Comparison of ENCODE assay signal across 2 cellular contexts in the genomic region with DNA sequence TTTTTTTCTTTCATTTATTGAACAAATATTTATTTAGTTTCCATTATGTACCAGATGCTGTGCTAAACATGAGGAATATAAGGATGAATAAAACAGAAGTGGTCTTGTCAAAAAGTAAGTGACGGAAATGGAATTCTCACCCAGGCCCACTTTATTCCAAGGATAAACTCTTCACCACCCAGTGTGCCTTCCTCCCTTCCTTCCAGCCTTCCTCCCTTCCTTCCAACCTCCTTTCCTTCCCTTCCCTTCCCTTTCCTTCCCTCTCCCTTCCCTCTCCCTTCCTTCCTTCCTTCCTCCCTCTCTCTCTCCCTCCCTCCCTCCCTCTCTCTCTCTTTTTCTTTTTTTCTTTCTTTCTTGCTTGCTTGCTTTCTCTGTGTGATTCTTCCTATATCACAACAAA.
TF ChIP-seq lines count a peak whose summit lies in the region.

No MANE protein-coding gene starts in this region.

TF ChIP-seq in GM23338, 12 proteins besides CTCF, POLR2A, EP300 and RAD21 (continued from another document):
- no peak for TF ChIP-seq EZH2 (IDR thresholded peaks at IDR 0.05; ENCODE audit: low read depth, unreplicated experiment)
- TF ChIP-seq JUNB (IDR thresholded peaks at IDR 0.05; ENCODE audit: unreplicated experiment): no peak
- no peak for TF ChIP-seq POLR2AphosphoS5 (IDR thresholded peaks at IDR 0.05; ENCODE audit: low read depth)
- no peak for TF ChIP-seq EZH2phosphoT487 (IDR thresholded peaks at IDR 0.05; ENCODE audit: unreplicated experiment)
- TF ChIP-seq, protein P1, sequence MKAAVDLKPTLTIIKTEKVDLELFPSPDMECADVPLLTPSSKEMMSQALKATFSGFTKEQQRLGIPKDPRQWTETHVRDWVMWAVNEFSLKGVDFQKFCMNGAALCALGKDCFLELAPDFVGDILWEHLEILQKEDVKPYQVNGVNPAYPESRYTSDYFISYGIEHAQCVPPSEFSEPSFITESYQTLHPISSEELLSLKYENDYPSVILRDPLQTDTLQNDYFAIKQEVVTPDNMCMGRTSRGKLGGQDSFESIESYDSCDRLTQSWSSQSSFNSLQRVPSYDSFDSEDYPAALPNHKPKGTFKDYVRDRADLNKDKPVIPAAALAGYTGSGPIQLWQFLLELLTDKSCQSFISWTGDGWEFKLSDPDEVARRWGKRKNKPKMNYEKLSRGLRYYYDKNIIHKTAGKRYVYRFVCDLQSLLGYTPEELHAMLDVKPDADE (IDR thresholded peaks at IDR 0.05): no peak
- TF ChIP-seq, protein P2, sequence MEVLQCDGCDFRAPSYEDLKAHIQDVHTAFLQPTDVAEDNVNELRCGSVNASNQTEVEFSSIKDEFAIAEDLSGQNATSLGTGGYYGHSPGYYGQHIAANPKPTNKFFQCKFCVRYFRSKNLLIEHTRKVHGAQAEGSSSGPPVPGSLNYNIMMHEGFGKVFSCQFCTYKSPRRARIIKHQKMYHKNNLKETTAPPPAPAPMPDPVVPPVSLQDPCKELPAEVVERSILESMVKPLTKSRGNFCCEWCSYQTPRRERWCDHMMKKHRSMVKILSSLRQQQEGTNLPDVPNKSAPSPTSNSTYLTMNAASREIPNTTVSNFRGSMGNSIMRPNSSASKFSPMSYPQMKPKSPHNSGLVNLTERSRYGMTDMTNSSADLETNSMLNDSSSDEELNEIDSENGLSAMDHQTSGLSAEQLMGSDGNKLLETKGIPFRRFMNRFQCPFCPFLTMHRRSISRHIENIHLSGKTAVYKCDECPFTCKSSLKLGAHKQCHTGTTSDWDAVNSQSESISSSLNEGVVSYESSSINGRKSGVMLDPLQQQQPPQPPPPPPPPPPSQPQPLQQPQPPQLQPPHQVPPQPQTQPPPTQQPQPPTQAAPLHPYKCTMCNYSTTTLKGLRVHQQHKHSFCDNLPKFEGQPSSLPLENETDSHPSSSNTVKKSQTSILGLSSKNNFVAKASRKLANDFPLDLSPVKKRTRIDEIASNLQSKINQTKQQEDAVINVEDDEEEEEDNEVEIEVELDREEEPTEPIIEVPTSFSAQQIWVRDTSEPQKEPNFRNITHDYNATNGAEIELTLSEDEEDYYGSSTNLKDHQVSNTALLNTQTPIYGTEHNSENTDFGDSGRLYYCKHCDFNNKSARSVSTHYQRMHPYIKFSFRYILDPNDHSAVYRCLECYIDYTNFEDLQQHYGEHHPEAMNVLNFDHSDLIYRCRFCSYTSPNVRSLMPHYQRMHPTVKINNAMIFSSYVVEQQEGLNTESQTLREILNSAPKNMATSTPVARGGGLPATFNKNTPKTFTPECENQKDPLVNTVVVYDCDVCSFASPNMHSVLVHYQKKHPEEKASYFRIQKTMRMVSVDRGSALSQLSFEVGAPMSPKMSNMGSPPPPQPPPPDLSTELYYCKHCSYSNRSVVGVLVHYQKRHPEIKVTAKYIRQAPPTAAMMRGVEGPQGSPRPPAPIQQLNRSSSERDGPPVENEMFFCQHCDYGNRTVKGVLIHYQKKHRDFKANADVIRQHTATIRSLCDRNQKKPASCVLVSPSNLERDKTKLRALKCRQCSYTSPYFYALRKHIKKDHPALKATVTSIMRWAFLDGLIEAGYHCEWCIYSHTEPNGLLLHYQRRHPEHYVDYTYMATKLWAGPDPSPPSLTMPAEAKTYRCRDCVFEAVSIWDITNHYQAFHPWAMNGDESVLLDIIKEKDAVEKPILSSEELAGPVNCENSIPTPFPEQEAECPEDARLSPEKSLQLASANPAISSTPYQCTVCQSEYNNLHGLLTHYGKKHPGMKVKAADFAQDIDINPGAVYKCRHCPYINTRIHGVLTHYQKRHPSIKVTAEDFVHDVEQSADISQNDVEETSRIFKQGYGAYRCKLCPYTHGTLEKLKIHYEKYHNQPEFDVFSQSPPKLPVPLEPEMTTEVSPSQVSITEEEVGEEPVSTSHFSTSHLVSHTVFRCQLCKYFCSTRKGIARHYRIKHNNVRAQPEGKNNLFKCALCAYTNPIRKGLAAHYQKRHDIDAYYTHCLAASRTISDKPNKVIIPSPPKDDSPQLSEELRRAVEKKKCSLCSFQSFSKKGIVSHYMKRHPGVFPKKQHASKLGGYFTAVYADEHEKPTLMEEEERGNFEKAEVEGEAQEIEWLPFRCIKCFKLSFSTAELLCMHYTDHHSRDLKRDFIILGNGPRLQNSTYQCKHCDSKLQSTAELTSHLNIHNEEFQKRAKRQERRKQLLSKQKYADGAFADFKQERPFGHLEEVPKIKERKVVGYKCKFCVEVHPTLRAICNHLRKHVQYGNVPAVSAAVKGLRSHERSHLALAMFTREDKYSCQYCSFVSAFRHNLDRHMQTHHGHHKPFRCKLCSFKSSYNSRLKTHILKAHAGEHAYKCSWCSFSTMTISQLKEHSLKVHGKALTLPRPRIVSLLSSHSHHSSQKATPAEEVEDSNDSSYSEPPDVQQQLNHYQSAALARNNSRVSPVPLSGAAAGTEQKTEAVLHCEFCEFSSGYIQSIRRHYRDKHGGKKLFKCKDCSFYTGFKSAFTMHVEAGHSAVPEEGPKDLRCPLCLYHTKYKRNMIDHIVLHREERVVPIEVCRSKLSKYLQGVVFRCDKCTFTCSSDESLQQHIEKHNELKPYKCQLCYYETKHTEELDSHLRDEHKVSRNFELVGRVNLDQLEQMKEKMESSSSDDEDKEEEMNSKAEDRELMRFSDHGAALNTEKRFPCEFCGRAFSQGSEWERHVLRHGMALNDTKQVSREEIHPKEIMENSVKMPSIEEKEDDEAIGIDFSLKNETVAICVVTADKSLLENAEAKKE (CRISPR knock-in tag; IDR thresholded peaks at IDR 0.05): no peak
- no peak for TF ChIP-seq STAT1 (IDR thresholded peaks at IDR 0.05; ENCODE audit: unreplicated experiment)
- no peak for TF ChIP-seq ZNF114 (CRISPR knock-in tag; IDR thresholded peaks at IDR 0.05)
- no peak for TF ChIP-seq ZNF331 (CRISPR knock-in tag; IDR thresholded peaks at IDR 0.05; ENCODE audit: low read depth)
- TF ChIP-seq, protein P3, sequence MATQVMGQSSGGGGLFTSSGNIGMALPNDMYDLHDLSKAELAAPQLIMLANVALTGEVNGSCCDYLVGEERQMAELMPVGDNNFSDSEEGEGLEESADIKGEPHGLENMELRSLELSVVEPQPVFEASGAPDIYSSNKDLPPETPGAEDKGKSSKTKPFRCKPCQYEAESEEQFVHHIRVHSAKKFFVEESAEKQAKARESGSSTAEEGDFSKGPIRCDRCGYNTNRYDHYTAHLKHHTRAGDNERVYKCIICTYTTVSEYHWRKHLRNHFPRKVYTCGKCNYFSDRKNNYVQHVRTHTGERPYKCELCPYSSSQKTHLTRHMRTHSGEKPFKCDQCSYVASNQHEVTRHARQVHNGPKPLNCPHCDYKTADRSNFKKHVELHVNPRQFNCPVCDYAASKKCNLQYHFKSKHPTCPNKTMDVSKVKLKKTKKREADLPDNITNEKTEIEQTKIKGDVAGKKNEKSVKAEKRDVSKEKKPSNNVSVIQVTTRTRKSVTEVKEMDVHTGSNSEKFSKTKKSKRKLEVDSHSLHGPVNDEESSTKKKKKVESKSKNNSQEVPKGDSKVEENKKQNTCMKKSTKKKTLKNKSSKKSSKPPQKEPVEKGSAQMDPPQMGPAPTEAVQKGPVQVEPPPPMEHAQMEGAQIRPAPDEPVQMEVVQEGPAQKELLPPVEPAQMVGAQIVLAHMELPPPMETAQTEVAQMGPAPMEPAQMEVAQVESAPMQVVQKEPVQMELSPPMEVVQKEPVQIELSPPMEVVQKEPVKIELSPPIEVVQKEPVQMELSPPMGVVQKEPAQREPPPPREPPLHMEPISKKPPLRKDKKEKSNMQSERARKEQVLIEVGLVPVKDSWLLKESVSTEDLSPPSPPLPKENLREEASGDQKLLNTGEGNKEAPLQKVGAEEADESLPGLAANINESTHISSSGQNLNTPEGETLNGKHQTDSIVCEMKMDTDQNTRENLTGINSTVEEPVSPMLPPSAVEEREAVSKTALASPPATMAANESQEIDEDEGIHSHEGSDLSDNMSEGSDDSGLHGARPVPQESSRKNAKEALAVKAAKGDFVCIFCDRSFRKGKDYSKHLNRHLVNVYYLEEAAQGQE (IDR thresholded peaks at IDR 0.05; ENCODE audit: unreplicated experiment): no peak

TF ChIP-seq in WTC11, 78 proteins besides CTCF, POLR2A, EP300 and RAD21 (continued from another document):
- TF ChIP-seq, protein P4, sequence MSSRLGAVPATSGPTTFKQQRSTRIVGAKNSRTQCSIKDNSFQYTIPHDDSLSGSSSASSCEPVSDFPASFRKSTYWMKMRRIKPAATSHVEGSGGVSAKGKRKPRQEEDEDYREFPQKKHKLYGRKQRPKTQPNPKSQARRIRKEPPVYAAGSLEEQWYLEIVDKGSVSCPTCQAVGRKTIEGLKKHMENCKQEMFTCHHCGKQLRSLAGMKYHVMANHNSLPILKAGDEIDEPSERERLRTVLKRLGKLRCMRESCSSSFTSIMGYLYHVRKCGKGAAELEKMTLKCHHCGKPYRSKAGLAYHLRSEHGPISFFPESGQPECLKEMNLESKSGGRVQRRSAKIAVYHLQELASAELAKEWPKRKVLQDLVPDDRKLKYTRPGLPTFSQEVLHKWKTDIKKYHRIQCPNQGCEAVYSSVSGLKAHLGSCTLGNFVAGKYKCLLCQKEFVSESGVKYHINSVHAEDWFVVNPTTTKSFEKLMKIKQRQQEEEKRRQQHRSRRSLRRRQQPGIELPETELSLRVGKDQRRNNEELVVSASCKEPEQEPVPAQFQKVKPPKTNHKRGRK (CRISPR knock-in tag; IDR thresholded peaks at IDR 0.05; ENCODE audit: borderline replicate concordance): 0 out of 2 replicates have a peak, but pooled peaks have one; percentile 57
